16 cellular contexts compared by ENCODE assay signal in the genomic region with DNA sequence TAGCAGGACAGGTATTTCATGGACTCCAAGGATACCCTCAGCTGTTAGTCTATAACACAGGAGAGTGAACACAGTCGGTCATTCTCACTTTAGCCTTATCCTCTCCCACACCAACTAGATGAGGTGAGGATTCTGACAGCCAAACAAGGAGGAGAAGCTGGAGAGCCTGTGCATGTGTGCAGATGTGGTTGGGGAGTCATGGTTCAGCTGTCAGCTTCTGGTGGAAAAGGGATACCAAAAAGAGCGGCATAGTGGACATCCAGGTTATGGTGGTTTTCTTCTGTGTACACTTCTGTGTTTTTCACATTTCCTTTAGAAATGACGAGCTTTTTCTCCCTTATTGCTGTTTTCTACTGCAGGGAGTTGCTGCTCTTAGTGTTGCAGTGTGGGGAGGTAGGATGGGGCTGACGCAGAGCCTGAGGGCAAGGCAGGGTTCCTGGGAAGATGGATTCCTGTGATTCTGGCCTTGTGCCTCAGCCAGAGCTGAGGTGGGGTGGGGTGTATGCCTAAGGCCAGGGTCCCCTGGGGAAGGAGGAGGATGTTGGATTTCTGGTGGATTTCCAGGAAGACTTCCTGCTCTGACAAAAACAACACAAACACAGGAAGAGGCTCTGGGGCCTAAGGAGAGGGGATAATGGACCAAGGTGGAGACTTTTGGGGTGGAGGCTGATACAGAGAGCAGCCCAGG. TPM values are rescaled to one million over a fixed set of nuclear protein-coding genes. Genes with fewer than 3 reads are reported as not detected.
A peak's percentile ranks its signal among the peaks of the same experiment; 100 is the strongest.
DNase-seq lines count a peak whose midpoint lies in the region; ATAC-seq and TF ChIP-seq lines count a peak whose summit lies in the region.
"Had no signal": no experiment of that assay in that cellular context is flagged by ENCODE, and none has a peak within 500 bp of the region (broad histone marks: within the 10 kb centered on the region; RNA-seq: fewer than 3 reads in every experiment).

No MANE protein-coding gene starts in this region.

- WGBS in mammary epithelial cell (ENCODE audit: low coverage, missing lambda C conversion rate) = 72% methylated on average over 3 of the region's 4 CpGs

- H3K27me3 Mint-ChIP-seq in GM23338 (ENCODE audit: insufficient read depth, low read depth, poor library complexity) = peaks cover 19% of the 10 kb centered on the region

- 0 out of 3 replicates have a peak, but pooled peaks cover 2% of the 10 kb centered on the region for H3K36me3 Mint-ChIP-seq in GM23338 (ENCODE audit: low read depth)

- no peaks in the 10 kb centered on the region for H3K9me2 ChIP-seq in GM23338 (ENCODE audit: insufficient read depth)

- BruUV-seq in mammary epithelial cell (replicated peaks; lab: Mats Ljungman, UMichigan) = no TSS peak

- no peak for ATAC-seq in GM23338
- ATAC-seq in left cardiac atrium = peak; percentile 6 to 47
- ATAC-seq in GM21529 (IDR thresholded peaks at IDR 0.05; ENCODE audit: unreplicated experiment) = no peak

- H3K27me3 ChIP-seq in GM23338 (ENCODE audit: insufficient read depth) = no peaks in the 10 kb centered on the region
- H3K27me3 ChIP-seq in mammary epithelial cell (ENCODE audit: insufficient read depth, low read length) = no peaks in the 10 kb centered on the region
- no peaks in the 10 kb centered on the region for H3K27me3 ChIP-seq in skeletal muscle tissue (ENCODE audit: control insufficient read depth in 3 of 3, insufficient read depth in 3 of 3, low read length in 3 of 3)
- H3K27me3 ChIP-seq: BE2C, brain microvascular endothelial cell had no signal

- H3K9me3 Mint-ChIP-seq in GM23338 = peaks cover 3% of the 10 kb centered on the region; the same call in 1 of the 3 replicates
- H3K9me3 Mint-ChIP-seq: activated T-helper 2 cell treated with anti-CD3 and anti-CD28 coated beads, Interferon-gamma antibody, Interleukin-2, Interleukin-4, amounts not matched to agents 10 μg/mL and 5 μg/mL and 100 μg/mL, durations not matched to agents 14 hours and 24 hours and 36 hours had no signal

- intact Hi-C loops in mammary epithelial cell (cut with micrococcal nuclease) = no loop called here
- intact Hi-C loops in left cardiac atrium (cut with DNase I) = loop anchor here in 1 of 2 donors (5.0 kb wide), 1 partner anchor 50 kb away; no protein-coding TSS in a partner anchor

- no peak overlapping the region for H3K9ac ChIP-seq in mammary epithelial cell (ENCODE audit: insufficient read depth, low read length)
- no peak overlapping the region for H3K9ac ChIP-seq in skeletal muscle tissue (ENCODE audit: low read depth in 1 of 3, low read length in 3 of 3)
- H3K9ac ChIP-seq: KMS-11 had no signal

- H3K27ac ChIP-seq in GM23338 (ENCODE audit: low read depth) (no peak overlapping the region), mammary epithelial cell (ENCODE audit: insufficient read depth, low read depth, low read length) (no peak overlapping the region), skeletal muscle tissue (ENCODE audit: low read depth, low read length) (peak overlapping the region; percentile 72)
- H3K27ac ChIP-seq: brain microvascular endothelial cell, KMS-11 had no signal

- H3K4me3 ChIP-seq in GM23338 (no peak overlapping the region), mammary epithelial cell (replicated peaks in 1 of 3; ENCODE audit: insufficient read depth in 1 of 3, low read depth in 2 of 3, low read length in 3 of 3) (no peak overlapping the region), skeletal muscle tissue (ENCODE audit: low read length in 3 of 3) (no peak overlapping the region)

- in situ Hi-C loops in mammary epithelial cell (cut with MboI; ENCODE audit: low sequenced_read_pairs in 2 of 2) = loop anchor here (5.0 kb wide), 1 partner anchor 50 kb away; no protein-coding TSS in a partner anchor

- peaks cover 2% of the 10 kb centered on the region; the same call in 1 of the 2 replicates for H3F3A ChIP-seq in GM23338 (replicated peaks; ENCODE audit: low read depth)

- H3K36me3 ChIP-seq in GM23338 (ENCODE audit: insufficient read depth) (no peaks in the 10 kb centered on the region), mammary epithelial cell (ENCODE audit: insufficient read depth, low read length) (no peaks in the 10 kb centered on the region), skeletal muscle tissue (ENCODE audit: control insufficient read depth in 3 of 3, insufficient read depth in 3 of 3, low read length in 3 of 3) (no peaks in the 10 kb centered on the region)
- H3K36me3 ChIP-seq: BE2C, brain microvascular endothelial cell had no signal

- dilution Hi-C loops in mammary epithelial cell (cut with HindIII; ENCODE audit: low sequenced_read_pairs) = no loop called here

- DNase-seq in GM23338 (ENCODE audit: low spot score) (no peak), mammary epithelial cell (no peak), left cardiac atrium (peak; percentile 42), ecto neural progenitor cell (ENCODE audit: low spot score) (no peak), KG1 (lab: John Stamatoyannopoulos, UW) (no peak), hepatic stellate cell (ENCODE audit: low spot score) (no peak)
- DNase-seq: BE2C, brain microvascular endothelial cell, GDM1, kidney glomerular epithelial cell, NCI-H2081, T-helper 1 cell had no signal

- H4K20me1 ChIP-seq in GM23338 (replicated peaks; ENCODE audit: insufficient read depth) (no peaks in the 10 kb centered on the region), mammary epithelial cell (ENCODE audit: insufficient read depth, low read length) (no peaks in the 10 kb centered on the region)

- H3K79me2 ChIP-seq in GM23338 (replicated peaks; ENCODE audit: insufficient read depth) (no peaks in the 10 kb centered on the region), mammary epithelial cell (ENCODE audit: insufficient read depth, low read length) (no peaks in the 10 kb centered on the region)

- H3K4me2 ChIP-seq in GM23338 = no peak overlapping the region
- H3K4me2 ChIP-seq in mammary epithelial cell (ENCODE audit: insufficient read depth, low read depth, low read length) = no peak overlapping the region
- H3K4me2 ChIP-seq: KMS-11 had no signal

- TF ChIP-seq CTCF in GM23338 (conservative IDR thresholded peaks at IDR 0.05; ENCODE audit: low read depth in 2 of 2) (no peak), mammary epithelial cell (conservative IDR thresholded peaks at IDR 0.05 in 1 of 2, IDR thresholded peaks at IDR 0.05 in 1 of 2; ENCODE audit: extremely low read depth in 1 of 2, insufficient read depth in 1 of 2, low read depth in 1 of 2, low read length in 2 of 2) (no peak)

- CTCF ChIA-PET in mammary epithelial cell (lab: Charles Lee; ENCODE audit: low non-redundant PET) = no interaction called here

- H3K4me1 ChIP-seq in GM23338 (ENCODE audit: insufficient read depth) (peaks cover 7% of the 10 kb centered on the region), mammary epithelial cell (ENCODE audit: insufficient read depth, low read length) (peaks cover 27% of the 10 kb centered on the region), skeletal muscle tissue (ENCODE audit: control insufficient read depth in 3 of 3, insufficient read depth in 3 of 3, low read length in 3 of 3) (peaks cover 19 to 31% (median 27%) of the 10 kb centered on the region in 3 donors)
- H3K4me1 ChIP-seq: BE2C had no signal

- H2AFZ ChIP-seq in GM23338 (0 out of 2 replicates have a peak overlapping the region, but pooled peaks have one; percentile 14), mammary epithelial cell (ENCODE audit: low read depth, low read length) (peak overlapping the region; percentile 76)

- peaks cover 9% of the 10 kb centered on the region for H3K4me1 Mint-ChIP-seq in GM23338

- H3K4me3 Mint-ChIP-seq in GM23338 = no peak overlapping the region

- no peak overlapping the region for H3K27ac Mint-ChIP-seq in GM23338
- H3K27ac Mint-ChIP-seq: activated T-helper 2 cell treated with anti-CD3 and anti-CD28 coated beads, Interferon-gamma antibody, Interleukin-2, Interleukin-4, amounts not matched to agents 10 μg/mL and 5 μg/mL and 100 μg/mL, durations not matched to agents 14 hours and 24 hours and 36 hours had no signal

- H3K9me3 ChIP-seq in mammary epithelial cell (replicated peaks; ENCODE audit: insufficient read depth, low read length) = no peaks in the 10 kb centered on the region
- no peaks in the 10 kb centered on the region for H3K9me3 ChIP-seq in skeletal muscle tissue (ENCODE audit: control insufficient read depth in 3 of 3, low read length in 3 of 3)
- H3K9me3 ChIP-seq: BE2C had no signal

TF ChIP-seq in GM23338, 12 proteins besides CTCF, POLR2A, EP300 and RAD21 (continues in another document):
- no peak for TF ChIP-seq NANOG (IDR thresholded peaks at IDR 0.05; ENCODE audit: borderline replicate concordance)
- TF ChIP-seq ZNF331 (CRISPR knock-in tag; IDR thresholded peaks at IDR 0.05; ENCODE audit: low read depth) = no peak
- TF ChIP-seq, protein P1, sequence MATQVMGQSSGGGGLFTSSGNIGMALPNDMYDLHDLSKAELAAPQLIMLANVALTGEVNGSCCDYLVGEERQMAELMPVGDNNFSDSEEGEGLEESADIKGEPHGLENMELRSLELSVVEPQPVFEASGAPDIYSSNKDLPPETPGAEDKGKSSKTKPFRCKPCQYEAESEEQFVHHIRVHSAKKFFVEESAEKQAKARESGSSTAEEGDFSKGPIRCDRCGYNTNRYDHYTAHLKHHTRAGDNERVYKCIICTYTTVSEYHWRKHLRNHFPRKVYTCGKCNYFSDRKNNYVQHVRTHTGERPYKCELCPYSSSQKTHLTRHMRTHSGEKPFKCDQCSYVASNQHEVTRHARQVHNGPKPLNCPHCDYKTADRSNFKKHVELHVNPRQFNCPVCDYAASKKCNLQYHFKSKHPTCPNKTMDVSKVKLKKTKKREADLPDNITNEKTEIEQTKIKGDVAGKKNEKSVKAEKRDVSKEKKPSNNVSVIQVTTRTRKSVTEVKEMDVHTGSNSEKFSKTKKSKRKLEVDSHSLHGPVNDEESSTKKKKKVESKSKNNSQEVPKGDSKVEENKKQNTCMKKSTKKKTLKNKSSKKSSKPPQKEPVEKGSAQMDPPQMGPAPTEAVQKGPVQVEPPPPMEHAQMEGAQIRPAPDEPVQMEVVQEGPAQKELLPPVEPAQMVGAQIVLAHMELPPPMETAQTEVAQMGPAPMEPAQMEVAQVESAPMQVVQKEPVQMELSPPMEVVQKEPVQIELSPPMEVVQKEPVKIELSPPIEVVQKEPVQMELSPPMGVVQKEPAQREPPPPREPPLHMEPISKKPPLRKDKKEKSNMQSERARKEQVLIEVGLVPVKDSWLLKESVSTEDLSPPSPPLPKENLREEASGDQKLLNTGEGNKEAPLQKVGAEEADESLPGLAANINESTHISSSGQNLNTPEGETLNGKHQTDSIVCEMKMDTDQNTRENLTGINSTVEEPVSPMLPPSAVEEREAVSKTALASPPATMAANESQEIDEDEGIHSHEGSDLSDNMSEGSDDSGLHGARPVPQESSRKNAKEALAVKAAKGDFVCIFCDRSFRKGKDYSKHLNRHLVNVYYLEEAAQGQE (IDR thresholded peaks at IDR 0.05; ENCODE audit: unreplicated experiment) = no peak
- no peak for TF ChIP-seq EZH2phosphoT487 (IDR thresholded peaks at IDR 0.05; ENCODE audit: unreplicated experiment)

RNA-seq across cellular contexts. Expression of a gene that starts 26.5 kb away (rescaled TPM):
- total RNA-seq in GM23338 (2014; rRNA removed; shearing (Covaris generic)) = 13.3 and 14.5 TPM in 2 replicates
- polyA plus RNA-seq in GM23338 (2016; fragmentation: Nextera tagmentation; extraction: Ambion mirVana) (17.5 and 18.0 TPM in 2 replicates), mammary epithelial cell (269 TPM)
- total RNA-seq in mammary epithelial cell (100 to 1,000 TPM in 1 of 2 donors, 10 to 100 TPM in 1; 85.7 to 712 TPM), left cardiac atrium (10 to 100 TPM in 1 of 2 donors, 1 to 10 TPM in 1; 9.2 to 20.1 TPM), skeletal muscle tissue (21.4 TPM)
- polyA minus RNA-seq in mammary epithelial cell = 274 TPM

Comparison
In these comparisons a context has a peak if more than half of its experiments do, and no peak if none do; other contexts are left out.
1. ATAC-seq: peak in left cardiac atrium (2 of 2); none in GM23338 (single experiment) and GM21529 (single experiment).